Comparison of ENCODE assay signal across 2 cellular contexts in genomic region chr2:43278683-43279220, GRCh38.
TF ChIP-seq lines count a peak whose summit lies in the region.

No MANE protein-coding gene starts in this region.

TF ChIP-seq in GM23338, 12 proteins besides CTCF, POLR2A, EP300 and RAD21 (continued from another document):
- TF ChIP-seq ZNF331 (CRISPR knock-in tag; IDR thresholded peaks at IDR 0.05; ENCODE audit: low read depth) (no peak), ETS1 (IDR thresholded peaks at IDR 0.05) (no peak), ZNF114 (CRISPR knock-in tag; IDR thresholded peaks at IDR 0.05) (no peak), JUNB (IDR thresholded peaks at IDR 0.05; ENCODE audit: unreplicated experiment) (no peak), NANOG (IDR thresholded peaks at IDR 0.05; ENCODE audit: borderline replicate concordance) (no peak), ZNF462 (CRISPR knock-in tag; IDR thresholded peaks at IDR 0.05) (no peak), EZH2phosphoT487 (IDR thresholded peaks at IDR 0.05; ENCODE audit: unreplicated experiment) (no peak)

TF ChIP-seq in WTC11, 78 proteins besides CTCF, POLR2A, EP300 and RAD21 (continued from another document):
- TF ChIP-seq, protein P1, sequence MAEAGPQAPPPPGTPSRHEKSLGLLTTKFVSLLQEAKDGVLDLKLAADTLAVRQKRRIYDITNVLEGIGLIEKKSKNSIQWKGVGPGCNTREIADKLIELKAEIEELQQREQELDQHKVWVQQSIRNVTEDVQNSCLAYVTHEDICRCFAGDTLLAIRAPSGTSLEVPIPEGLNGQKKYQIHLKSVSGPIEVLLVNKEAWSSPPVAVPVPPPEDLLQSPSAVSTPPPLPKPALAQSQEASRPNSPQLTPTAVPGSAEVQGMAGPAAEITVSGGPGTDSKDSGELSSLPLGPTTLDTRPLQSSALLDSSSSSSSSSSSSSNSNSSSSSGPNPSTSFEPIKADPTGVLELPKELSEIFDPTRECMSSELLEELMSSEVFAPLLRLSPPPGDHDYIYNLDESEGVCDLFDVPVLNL (CRISPR knock-in tag; IDR thresholded peaks at IDR 0.05; ENCODE audit: borderline replicate concordance, low read depth) = no peak
- no peak for TF ChIP-seq SMAD3 (CRISPR knock-in tag; IDR thresholded peaks at IDR 0.05; ENCODE audit: borderline replicate concordance)
- TF ChIP-seq GRHL2 (CRISPR knock-in tag; IDR thresholded peaks at IDR 0.05; ENCODE audit: insufficient replicate concordance, severe bottlenecking) = no peak
- TF ChIP-seq RELA (CRISPR knock-in tag; IDR thresholded peaks at IDR 0.05; ENCODE audit: borderline replicate concordance) = no peak
- TF ChIP-seq TP53 (CRISPR knock-in tag; IDR thresholded peaks at IDR 0.05) = no peak
- TF ChIP-seq, protein P2, sequence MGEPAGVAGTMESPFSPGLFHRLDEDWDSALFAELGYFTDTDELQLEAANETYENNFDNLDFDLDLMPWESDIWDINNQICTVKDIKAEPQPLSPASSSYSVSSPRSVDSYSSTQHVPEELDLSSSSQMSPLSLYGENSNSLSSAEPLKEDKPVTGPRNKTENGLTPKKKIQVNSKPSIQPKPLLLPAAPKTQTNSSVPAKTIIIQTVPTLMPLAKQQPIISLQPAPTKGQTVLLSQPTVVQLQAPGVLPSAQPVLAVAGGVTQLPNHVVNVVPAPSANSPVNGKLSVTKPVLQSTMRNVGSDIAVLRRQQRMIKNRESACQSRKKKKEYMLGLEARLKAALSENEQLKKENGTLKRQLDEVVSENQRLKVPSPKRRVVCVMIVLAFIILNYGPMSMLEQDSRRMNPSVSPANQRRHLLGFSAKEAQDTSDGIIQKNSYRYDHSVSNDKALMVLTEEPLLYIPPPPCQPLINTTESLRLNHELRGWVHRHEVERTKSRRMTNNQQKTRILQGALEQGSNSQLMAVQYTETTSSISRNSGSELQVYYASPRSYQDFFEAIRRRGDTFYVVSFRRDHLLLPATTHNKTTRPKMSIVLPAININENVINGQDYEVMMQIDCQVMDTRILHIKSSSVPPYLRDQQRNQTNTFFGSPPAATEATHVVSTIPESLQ (CRISPR knock-in tag; IDR thresholded peaks at IDR 0.05) = no peak
TF ChIP-seq in WTC11: peak in this region for 0.
